Comparison of ENCODE assay signal across 8 cellular contexts in genomic region chr10:21526184-21526951, GRCh38. TPM values are rescaled to one million over a fixed set of nuclear protein-coding genes. Genes with fewer than 3 reads are reported as not detected.
DNase-seq lines count a peak whose midpoint lies in the region; ATAC-seq and TF ChIP-seq lines count a peak whose summit lies in the region.

No MANE protein-coding gene starts in this region.

- TF ChIP-seq CTCF in SU-DHL-6 (IDR thresholded peaks at IDR 0.05; ENCODE audit: insufficient read depth, low read length, poor library complexity, severe bottlenecking), result no peak
- TF ChIP-seq CTCF in right atrium auricular region (IDR thresholded peaks at IDR 0.05), result no peak
- TF ChIP-seq CTCF in progenitor cell of endocrine pancreas (IDR thresholded peaks at IDR 0.05; ENCODE audit: unreplicated experiment), result no peak

- H3K9me2 ChIP-seq in SU-DHL-6 (replicated peaks; ENCODE audit: insufficient read depth, low read length), result no peaks in the 10 kb centered on the region

- DNase-seq in CD1c-positive myeloid dendritic cell (ENCODE audit: extremely low spot score) (peak; percentile 67), HT1080 (ENCODE audit: low read depth) (peak; percentile 58), amygdala (lab: John Stamatoyannopoulos, UW) (peak in 50 of 56 donors; percentile 31 to 89 (median 78)), right atrium auricular region (ENCODE audit: low spot score) (peak; percentile 84), progenitor cell of endocrine pancreas (ENCODE audit: low spot score, unreplicated experiment) (peak; percentile 66), GM19238 (ENCODE audit: insufficient read length, low spot score) (no peak)

- H3K27ac ChIP-seq in SU-DHL-6 (ENCODE audit: low read depth, low read length) (no peak overlapping the region), right atrium auricular region (peak overlapping the region; percentile 98)

- H3K9me3 Mint-ChIP-seq in progenitor cell of endocrine pancreas (ENCODE audit: low read depth), result no peaks in the 10 kb centered on the region

- no peaks in the 10 kb centered on the region for H3K36me3 Mint-ChIP-seq in progenitor cell of endocrine pancreas (ENCODE audit: insufficient read depth)

- no peaks in the 10 kb centered on the region for H3K27me3 ChIP-seq in SU-DHL-6 (ENCODE audit: low read length)
- H3K27me3 ChIP-seq in right atrium auricular region, result no peaks in the 10 kb centered on the region

- H4K20me1 ChIP-seq in SU-DHL-6 (ENCODE audit: low read depth, low read length), result no peaks in the 10 kb centered on the region

- peaks cover 0 to 11% of the 10 kb centered on the region in 2 donors for H3K4me1 ChIP-seq in right atrium auricular region

- H3K9me3 ChIP-seq in SU-DHL-6 (ENCODE audit: insufficient read depth, low read length), result no peaks in the 10 kb centered on the region
- no peaks in the 10 kb centered on the region for H3K9me3 ChIP-seq in right atrium auricular region

- peak overlapping the region; percentile 96 for H3K4me2 ChIP-seq in SU-DHL-6 (ENCODE audit: low read depth, low read length, poor library complexity, severe bottlenecking)

- peak overlapping the region; percentile 99 for H3K27ac Mint-ChIP-seq in progenitor cell of endocrine pancreas

- H3K27me3 Mint-ChIP-seq in progenitor cell of endocrine pancreas, result no peaks in the 10 kb centered on the region

- H3K4me3 ChIP-seq in SU-DHL-6 (ENCODE audit: insufficient read depth, low read length, poor library complexity, severe bottlenecking) (peak overlapping the region; percentile 52), right atrium auricular region (peak overlapping the region; percentile 60 to 79)

- H3K4me1 Mint-ChIP-seq in progenitor cell of endocrine pancreas (ENCODE audit: low read depth), result peaks cover 43% of the 10 kb centered on the region

- H3F3A ChIP-seq in SU-DHL-6 (ENCODE audit: insufficient read depth), result peaks cover 58% of the 10 kb centered on the region

- ATAC-seq in GM19397 (IDR thresholded peaks at IDR 0.05; ENCODE audit: unreplicated experiment), result peak; percentile 44

- H3K36me3 ChIP-seq in SU-DHL-6 (ENCODE audit: low read length) (no peaks in the 10 kb centered on the region), right atrium auricular region (no peaks in the 10 kb centered on the region)

- H3K79me2 ChIP-seq in SU-DHL-6 (ENCODE audit: insufficient read depth, low read length), result no peaks in the 10 kb centered on the region

- peak overlapping the region; percentile 99 for H2AFZ ChIP-seq in SU-DHL-6 (ENCODE audit: low read depth, low read length, severe bottlenecking)

- H3K4me3 Mint-ChIP-seq in progenitor cell of endocrine pancreas (ENCODE audit: low read depth), result peak overlapping the region; percentile 85

- peak overlapping the region; percentile 51 for H3K9ac ChIP-seq in SU-DHL-6 (ENCODE audit: low read length)

RNA-seq across cellular contexts. Expression of gene SKIDA1, which starts 0.9 kb away (rescaled TPM):
- total RNA-seq in HT1080 (2014; rRNA removed; shearing (Covaris generic)), result 0.10 and 0.48 TPM in 2 replicates
- polyA plus RNA-seq in HT1080 (2015; cell fraction: cytosol; rRNA removed), result 0.01 and 0.14 TPM in 2 replicates
- polyA plus RNA-seq in HT1080 (2015; cell fraction: nucleus; rRNA removed), result 1.7 and 1.8 TPM in 2 replicates
- total RNA-seq in right atrium auricular region (1 to 10 TPM; 2.1 to 2.6 TPM), progenitor cell of endocrine pancreas (13.6 and 15.3 TPM in 2 replicates)

RNA-seq across cellular contexts. Expression of gene MLLT10, which starts 7.7 kb away (rescaled TPM):
- 26.3 and 35.7 TPM in 2 replicates for total RNA-seq in HT1080 (2014; rRNA removed; shearing (Covaris generic))
- 18.9 and 26.4 TPM in 2 replicates for polyA plus RNA-seq in HT1080 (2015; cell fraction: cytosol; rRNA removed)
- polyA plus RNA-seq in HT1080 (2015; cell fraction: nucleus; rRNA removed), result 34.2 and 36.0 TPM in 2 replicates
- total RNA-seq in right atrium auricular region (10 to 100 TPM; 18.8 to 27.2 TPM), progenitor cell of endocrine pancreas (55.7 and 65.6 TPM in 2 replicates)
